Comparison of ENCODE assay signal across 9 cellular contexts in the genomic region with DNA sequence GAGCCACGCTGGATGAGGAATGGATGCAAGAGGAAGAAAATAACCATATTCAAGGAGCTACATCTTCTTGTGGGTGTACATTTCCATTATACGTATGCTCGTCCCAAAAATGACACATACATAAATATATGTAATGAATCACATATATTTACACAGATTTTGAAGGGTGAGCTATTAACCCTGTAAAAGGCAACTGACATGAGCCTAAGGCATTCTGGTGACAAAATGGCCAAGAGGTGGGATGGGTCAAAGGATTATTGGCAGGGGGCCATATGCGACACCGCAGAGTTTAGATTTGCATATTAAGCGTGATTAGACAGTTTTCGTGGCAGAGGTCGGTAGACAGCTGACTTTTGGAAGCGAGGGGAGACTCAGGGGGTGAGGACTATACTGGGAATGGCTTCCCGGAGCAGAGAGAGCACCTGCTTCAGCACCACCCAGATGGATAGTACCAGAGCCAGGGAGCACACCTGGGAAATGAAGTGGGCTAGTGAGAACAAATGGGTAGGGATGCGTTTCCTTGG. TPM values are rescaled to one million over a fixed set of nuclear protein-coding genes. Genes with fewer than 3 reads are reported as not detected.
DNase-seq lines count a peak whose midpoint lies in the region; ATAC-seq and TF ChIP-seq lines count a peak whose summit lies in the region.
"Had no signal": no experiment of that assay in that cellular context is flagged by ENCODE, and none has a peak within 500 bp of the region (broad histone marks: within the 10 kb centered on the region; RNA-seq: fewer than 3 reads in every experiment).

No MANE protein-coding gene starts in this region.

- H2AFZ ChIP-seq in SK-N-SH (ENCODE audit: low read depth), result peak overlapping the region; percentile 90

- WGBS in SK-N-SH (ENCODE audit: low lambda C conversion rate), result 9% methylated on average over 11 of the region's 11 CpGs
- 10% methylated on average over 11 of the region's 11 CpGs for WGBS in liver
- 15% methylated on average over 11 of the region's 11 CpGs for WGBS in thymus

- DNase-seq in SK-N-SH (peak; percentile 55), NCI-H510A (lab: John Stamatoyannopoulos, UW) (peak; percentile 11), breast epithelium (ENCODE audit: low spot score in 2 of 2) (no peak)
- DNase-seq in effector CD8-positive, alpha-beta T cell (lab: John Stamatoyannopoulos, UW), result no peak

- ATAC-seq in SK-N-SH treated with all-trans-retinoic acid at 6 μM for 48 hours, result no peak; the same call in 1 of the 3 replicates
- ATAC-seq in GM18867 (IDR thresholded peaks at IDR 0.05; ENCODE audit: unreplicated experiment), result no peak

- no peaks in the 10 kb centered on the region for H3K9me2 ChIP-seq in SK-N-SH

- TF ChIP-seq RAD21 in SK-N-SH (IDR thresholded peaks at IDR 0.05; ENCODE audit: low read length) (no peak), liver (IDR thresholded peaks at IDR 0.05) (no peak)

- peaks cover 15 to 20% of the 10 kb centered on the region in 2 experiments for H3K36me3 ChIP-seq in SK-N-SH (replicated peaks in 1 of 2; ENCODE audit: control insufficient read depth in 1 of 2, insufficient read depth in 2 of 2, low read length in 1 of 2)
- no peaks in the 10 kb centered on the region for H3K36me3 ChIP-seq in breast epithelium
- no peaks in the 10 kb centered on the region for H3K36me3 ChIP-seq in liver (ENCODE audit: control insufficient read depth in 4 of 4, insufficient read depth in 3 of 4, low read depth in 1 of 4, low read length in 3 of 4)
- no peaks in the 10 kb centered on the region for H3K36me3 ChIP-seq in thymus (ENCODE audit: control insufficient read depth, insufficient read depth)

- H3K9ac ChIP-seq in SK-N-SH (peak overlapping the region; percentile 97; the same call in 1 of the 2 replicates), liver (ENCODE audit: low read depth in 1 of 2, low read length in 2 of 2) (no peak overlapping the region)

- H3K4me3 ChIP-seq in SK-N-SH (ENCODE audit: low read depth in 2 of 2, low read length in 1 of 2) (peak overlapping the region; percentile 91 to 94), breast epithelium (peak overlapping the region; percentile 61 to 84 (median 76)), liver (ENCODE audit: low read depth in 1 of 3, low read length in 3 of 3) (peak overlapping the region in 2 of 3 donors; percentile 58 to 74), thymus (ENCODE audit: low read length) (peak overlapping the region; percentile 46)

- TF ChIP-seq POLR2A in breast epithelium (IDR thresholded peaks at IDR 0.05), result no peak

- POLR2A ChIA-PET in SK-N-SH (lab: Yijun Ruan, JAX), result interaction anchor here (0.8 to 1.8 kb wide), 9 partner anchors 10 to 257 kb away, joined by 3 to 8 read pairs (median 4); a partner anchor contains a TSS

- H3K27ac ChIP-seq in SK-N-SH (ENCODE audit: low read depth in 2 of 2, low read length in 1 of 2), result peak overlapping the region; percentile 89 to 97
- H3K27ac ChIP-seq in breast epithelium, result peak overlapping the region; percentile 62 to 92
- peak overlapping the region; percentile 89 to 90 for H3K27ac ChIP-seq in liver (ENCODE audit: low read depth in 1 of 2, low read length in 2 of 2)
- H3K27ac ChIP-seq in thymus (ENCODE audit: low read depth), result no peak overlapping the region
- H3K27ac ChIP-seq: C4-2B had no signal

- H3K4me1 ChIP-seq in SK-N-SH (ENCODE audit: control insufficient read depth in 1 of 2, insufficient read depth in 2 of 2, low read depth in 1 of 2, low read length in 1 of 2) (peaks cover 7 to 11% of the 10 kb centered on the region in 2 experiments; a peak in 3 of 4 replicates), breast epithelium (no peaks in the 10 kb centered on the region), liver (ENCODE audit: control insufficient read depth in 4 of 4, insufficient read depth in 4 of 4, low read length in 3 of 4) (peaks cover 7 to 17% (median 11%) of the 10 kb centered on the region in 4 donors), thymus (ENCODE audit: control insufficient read depth, insufficient read depth, low read length) (peaks cover 3% of the 10 kb centered on the region)

- TF ChIP-seq CTCF in SK-N-SH (IDR thresholded peaks at IDR 0.05) (no peak), breast epithelium (IDR thresholded peaks at IDR 0.05) (no peak), liver (IDR thresholded peaks at IDR 0.05; ENCODE audit: low read depth, low read length, missing input control) (no peak)

- no peaks in the 10 kb centered on the region for H4K20me1 ChIP-seq in SK-N-SH (ENCODE audit: insufficient read depth)

- no peaks in the 10 kb centered on the region for H3K27me3 ChIP-seq in SK-N-SH (ENCODE audit: insufficient read depth)
- peaks cover 0 to 10% of the 10 kb centered on the region in 2 donors for H3K27me3 ChIP-seq in breast epithelium
- peaks cover 0 to 3% (median 1%) of the 10 kb centered on the region in 4 donors for H3K27me3 ChIP-seq in liver (ENCODE audit: control insufficient read depth in 4 of 4, insufficient read depth in 4 of 4, low read length in 3 of 4)
- H3K27me3 ChIP-seq in thymus (ENCODE audit: control insufficient read depth, insufficient read depth), result peaks cover 24% of the 10 kb centered on the region

- intact Hi-C loops in breast epithelium (cut with DNase I; ENCODE audit: low total_unique reads), result no loop called here

- H3K4me2 ChIP-seq in SK-N-SH, result peak overlapping the region; percentile 88

- CTCF ChIA-PET in SK-N-SH (lab: Yijun Ruan, JAX), result interaction anchor here (0.8 to 2.4 kb wide), 11 partner anchors 10 to 143 kb away, joined by 3 to 13 read pairs (median 4); no protein-coding TSS in a partner anchor

- H3K9me3 ChIP-seq in SK-N-SH (no peaks in the 10 kb centered on the region), breast epithelium (no peaks in the 10 kb centered on the region), liver (ENCODE audit: control insufficient read depth in 4 of 4, low read length in 3 of 4) (no peaks in the 10 kb centered on the region), thymus (ENCODE audit: control insufficient read depth) (no peaks in the 10 kb centered on the region)

- peaks cover 5% of the 10 kb centered on the region for H3F3A ChIP-seq in SK-N-SH (replicated peaks; ENCODE audit: insufficient read depth)

- no peak for TF ChIP-seq EP300 in SK-N-SH (IDR thresholded peaks at IDR 0.05; ENCODE audit: borderline replicate concordance in 1 of 2, low read depth in 1 of 2, low read length in 1 of 2)

- H3K79me2 ChIP-seq in SK-N-SH (ENCODE audit: insufficient read depth), result peaks cover 49% of the 10 kb centered on the region

TF ChIP-seq in SK-N-SH, 30 proteins besides CTCF, POLR2A, EP300 and RAD21 (continues in another document):
- TF ChIP-seq MXI1 (IDR thresholded peaks at IDR 0.05; ENCODE audit: low read depth, low read length) (peak; percentile 93; the same call in 1 of the 2 replicates), FOSL2 (IDR thresholded peaks at IDR 0.05; ENCODE audit: borderline replicate concordance, low read depth) (no peak)
- TF ChIP-seq, protein P1, sequence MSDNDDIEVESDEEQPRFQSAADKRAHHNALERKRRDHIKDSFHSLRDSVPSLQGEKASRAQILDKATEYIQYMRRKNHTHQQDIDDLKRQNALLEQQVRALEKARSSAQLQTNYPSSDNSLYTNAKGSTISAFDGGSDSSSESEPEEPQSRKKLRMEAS (IDR thresholded peaks at IDR 0.05; ENCODE audit: low read depth), result no peak

TF ChIP-seq in SK-N-SH treated with all-trans-retinoic acid at 6 μM for 48 hours, 23 proteins besides CTCF, POLR2A, EP300 and RAD21:
- TF ChIP-seq, protein P2, sequence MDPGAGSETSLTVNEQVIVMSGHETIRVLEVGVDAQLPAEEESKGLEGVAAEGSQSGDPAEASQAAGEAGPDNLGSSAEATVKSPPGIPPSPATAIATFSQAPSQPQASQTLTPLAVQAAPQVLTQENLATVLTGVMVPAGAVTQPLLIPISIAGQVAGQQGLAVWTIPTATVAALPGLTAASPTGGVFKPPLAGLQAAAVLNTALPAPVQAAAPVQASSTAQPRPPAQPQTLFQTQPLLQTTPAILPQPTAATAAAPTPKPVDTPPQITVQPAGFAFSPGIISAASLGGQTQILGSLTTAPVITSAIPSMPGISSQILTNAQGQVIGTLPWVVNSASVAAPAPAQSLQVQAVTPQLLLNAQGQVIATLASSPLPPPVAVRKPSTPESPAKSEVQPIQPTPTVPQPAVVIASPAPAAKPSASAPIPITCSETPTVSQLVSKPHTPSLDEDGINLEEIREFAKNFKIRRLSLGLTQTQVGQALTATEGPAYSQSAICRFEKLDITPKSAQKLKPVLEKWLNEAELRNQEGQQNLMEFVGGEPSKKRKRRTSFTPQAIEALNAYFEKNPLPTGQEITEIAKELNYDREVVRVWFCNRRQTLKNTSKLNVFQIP (CRISPR knock-in tag; IDR thresholded peaks at IDR 0.05; ENCODE audit: borderline replicate concordance, low read depth), result no peak
TF ChIP-seq in SK-N-SH treated with all-trans-retinoic acid at 6 μM for 48 hours: peak in this region for 0.

RNA-seq across cellular contexts. Expression of a gene that starts 0.4 kb away (rescaled TPM):
- polyA plus RNA-seq in SK-N-SH (2012; rRNA removed) (55.5 and 63.0 TPM in 2 replicates), liver (1 to 10 TPM; 2.9 to 3.3 TPM), thymus (10.3 TPM)
- 63.9 and 65.4 TPM in 2 replicates for polyA plus RNA-seq in SK-N-SH (2012; cell fraction: cytosol; rRNA removed)
- 23.3 and 32.4 TPM in 2 replicates for polyA plus RNA-seq in SK-N-SH (2012; cell fraction: nucleus; rRNA removed)
- total RNA-seq in breast epithelium (10 to 100 TPM; 14.9 to 63.5 (median 35.7) TPM), liver (10 to 100 TPM in 1 of 2 donors, 1 to 10 TPM in 1; 2.8 to 26.4 TPM)

RNA-seq across cellular contexts. Expression of a gene that starts 44.9 kb away (rescaled TPM):
- polyA plus RNA-seq in SK-N-SH (2012; rRNA removed) (0.02 TPM in 2 replicates), liver (1 to 10 TPM; 2.6 to 3.9 TPM), thymus (35.3 TPM)
- polyA plus RNA-seq in SK-N-SH (2012; cell fraction: cytosol; rRNA removed), result 0.01 TPM in 2 replicates
- 0.02 and 0.08 TPM in 2 replicates for polyA plus RNA-seq in SK-N-SH (2012; cell fraction: nucleus; rRNA removed)
- total RNA-seq in breast epithelium (10 to 100 TPM in 2 of 3 donors, 1 to 10 TPM in 1; 3.6 to 20.5 (median 11.7) TPM), liver (10 to 100 TPM in 1 of 2 donors, 1 to 10 TPM in 1; 5.3 to 40.6 TPM)

Comparison
In these comparisons a context has a peak if more than half of its experiments do, and no peak if none do; other contexts are left out.
1. DNase-seq: peak in SK-N-SH (single experiment) and NCI-H510A (single experiment); none in breast epithelium (0 of 2) and effector CD8-positive, alpha-beta T cell (single experiment).
2. Peak in every context shown above with its lines, with median percentiles within 50 percentile points of each other: H3K4me3 ChIP-seq.